Comparison of ENCODE assay signal across 17 cellular contexts in genomic region chr11:2675540-2675939, GRCh38. TPM values are rescaled to one million over a fixed set of nuclear protein-coding genes. Genes with fewer than 3 reads are reported as not detected.
A peak's percentile ranks its signal among the peaks of the same experiment; 100 is the strongest.
DNase-seq lines count a peak whose midpoint lies in the region; ATAC-seq and TF ChIP-seq lines count a peak whose summit lies in the region.
"Had no signal": no experiment of that assay in that cellular context is flagged by ENCODE, and none has a peak within 500 bp of the region (broad histone marks: within the 10 kb centered on the region; RNA-seq: fewer than 3 reads in every experiment).

No MANE protein-coding gene starts in this region.

- no peak for TF ChIP-seq CTCF in BE2C (IDR thresholded peaks at IDR 0.05; ENCODE audit: low read depth, low read length)
- TF ChIP-seq CTCF in Peyer's patch (IDR thresholded peaks at IDR 0.05): no peak
- TF ChIP-seq CTCF in heart right ventricle (IDR thresholded peaks at IDR 0.05): no peak
- no peak for TF ChIP-seq CTCF in osteoblast (IDR thresholded peaks at IDR 0.05; ENCODE audit: extremely low read depth, low read depth, low read length)

- H3K4me1 ChIP-seq in BE2C: peaks cover 4% of the 10 kb centered on the region
- no peaks in the 10 kb centered on the region for H3K4me1 ChIP-seq in Peyer's patch
- H3K4me1 ChIP-seq in heart right ventricle: peaks cover 0 to 43% (median 27%) of the 10 kb centered on the region in 9 donors
- no peaks in the 10 kb centered on the region for H3K4me1 ChIP-seq in osteoblast (ENCODE audit: insufficient read depth, low read length)
- H3K4me1 ChIP-seq: HAP-1 had no signal

- no peaks in the 10 kb centered on the region for H3K36me3 Mint-ChIP-seq in activated CD8-positive, alpha-beta memory T cell treated with anti-CD3 and anti-CD28 coated beads, Interleukin-2, amount 10 ng/mL, durations not matched to agents 7 days and 5 days

- 66 to 75% methylated on average over 7 of the region's 7 CpGs for WGBS in heart right ventricle, 2 donors

- CTCF ChIA-PET in activated CD8-positive, alpha-beta memory T cell treated with anti-CD3 and anti-CD28 coated beads, Interleukin-2, amount 10 ng/mL, durations not matched to agents 7 days and 5 days (lab: Charles Lee): no interaction called here

- no peak overlapping the region for H3K4me2 ChIP-seq in osteoblast (ENCODE audit: insufficient read depth, low read length)

- H3K9me3 ChIP-seq in BE2C: no peaks in the 10 kb centered on the region
- H3K9me3 ChIP-seq in Peyer's patch: no peaks in the 10 kb centered on the region
- no peaks in the 10 kb centered on the region for H3K9me3 ChIP-seq in heart right ventricle
- H3K9me3 ChIP-seq in osteoblast (ENCODE audit: low read depth, low read length): no peaks in the 10 kb centered on the region
- H3K9me3 ChIP-seq: HAP-1, neutrophil had no signal

- H3K79me2 ChIP-seq in osteoblast (ENCODE audit: insufficient read depth, low read length): peaks cover 78% of the 10 kb centered on the region

- no peaks in the 10 kb centered on the region for H3K4me1 Mint-ChIP-seq in activated CD8-positive, alpha-beta memory T cell treated with anti-CD3 and anti-CD28 coated beads, Interleukin-2, amount 10 ng/mL, durations not matched to agents 7 days and 5 days

- H3K36me3 ChIP-seq in BE2C (no peaks in the 10 kb centered on the region), Peyer's patch (no peaks in the 10 kb centered on the region), heart right ventricle (no peaks in the 10 kb centered on the region), osteoblast (ENCODE audit: insufficient read depth, low read length) (no peaks in the 10 kb centered on the region)
- H3K36me3 ChIP-seq: HAP-1, neutrophil had no signal

- no peak overlapping the region for H3K27ac Mint-ChIP-seq in activated CD8-positive, alpha-beta memory T cell treated with anti-CD3 and anti-CD28 coated beads, Interleukin-2, amount 10 ng/mL, durations not matched to agents 7 days and 5 days
- H3K27ac Mint-ChIP-seq: activated naive CD8-positive, alpha-beta T cell; T-helper 17 cell had no signal

- ATAC-seq in heart right ventricle (peak in 7 of 8 donors; percentile 24 to 37 (median 31)), HG02623 (IDR thresholded peaks at IDR 0.05; ENCODE audit: unreplicated experiment) (no peak)
- no peak for ATAC-seq in activated CD8-positive, alpha-beta memory T cell treated with anti-CD3 and anti-CD28 coated beads, Interleukin-2, amount 10 ng/mL, durations not matched to agents 7 days and 5 days
- ATAC-seq: activated CD4-positive, CD25-positive, alpha-beta regulatory T cell treated with anti-CD3 and anti-CD28 coated beads, Interleukin-2, amount 50 U/mL, for 24 hours; T-helper 17 cell had no signal

- no peaks in the 10 kb centered on the region for H3K9me3 Mint-ChIP-seq in activated CD8-positive, alpha-beta memory T cell treated with anti-CD3 and anti-CD28 coated beads, Interleukin-2, amount 10 ng/mL, durations not matched to agents 7 days and 5 days (ENCODE audit: low read depth)

- DNase-seq in BE2C (peak; percentile 77), Peyer's patch (peak in 2 of 3 donors; percentile 31 to 33), heart right ventricle (no peak), osteoblast (ENCODE audit: insufficient read length, low spot score, missing footprints) (peak; percentile 37), OCI-M2 (lab: John Stamatoyannopoulos, UW; ENCODE audit: unreplicated experiment) (no peak), NCI-H510A treated with DMSO at 0.1 percent for 48 hours (lab: John Stamatoyannopoulos, UW) (no peak)
- no peak for DNase-seq in activated CD8-positive, alpha-beta memory T cell treated with anti-CD3 and anti-CD28 coated beads, Interleukin-2, amount 10 ng/mL, durations not matched to agents 7 days and 5 days
- DNase-seq: NCI-H1930; NCI-H748 treated with DMSO at 0.1 percent for 48 hours; small intestine; stimulated activated naive CD4-positive, alpha-beta T cell treated with Interleukin-2 at 50 U/mL for 16 hours; T-helper 17 cell had no signal

- no peak overlapping the region for H3K4me3 Mint-ChIP-seq in activated CD8-positive, alpha-beta memory T cell treated with anti-CD3 and anti-CD28 coated beads, Interleukin-2, amount 10 ng/mL, durations not matched to agents 7 days and 5 days
- H3K4me3 Mint-ChIP-seq: activated naive CD8-positive, alpha-beta T cell; T-helper 17 cell had no signal

- H3K27me3 Mint-ChIP-seq in activated CD8-positive, alpha-beta memory T cell treated with anti-CD3 and anti-CD28 coated beads, Interleukin-2, amount 10 ng/mL, durations not matched to agents 7 days and 5 days: no peaks in the 10 kb centered on the region
- H3K27me3 Mint-ChIP-seq: activated naive CD8-positive, alpha-beta T cell; T-helper 17 cell had no signal

- H4K20me1 ChIP-seq in osteoblast (ENCODE audit: insufficient read depth, low read length): peaks cover 46% of the 10 kb centered on the region

- no peak overlapping the region for H2AFZ ChIP-seq in osteoblast (ENCODE audit: low read length)

- TF ChIP-seq POLR2A in Peyer's patch (IDR thresholded peaks at IDR 0.05): no peak

- H3K27me3 ChIP-seq in BE2C: no peaks in the 10 kb centered on the region
- no peaks in the 10 kb centered on the region for H3K27me3 ChIP-seq in Peyer's patch
- H3K27me3 ChIP-seq in heart right ventricle: no peaks in the 10 kb centered on the region
- H3K27me3 ChIP-seq in osteoblast (ENCODE audit: insufficient read depth, low read length): no peaks in the 10 kb centered on the region
- H3K27me3 ChIP-seq: neutrophil had no signal

- H3K4me3 ChIP-seq in BE2C (ENCODE audit: low read depth, low read length): no peak overlapping the region
- no peak overlapping the region for H3K4me3 ChIP-seq in Peyer's patch
- H3K4me3 ChIP-seq in heart right ventricle: no peak overlapping the region
- H3K4me3 ChIP-seq in osteoblast (ENCODE audit: insufficient read depth, low read length): no peak overlapping the region
- H3K4me3 ChIP-seq: HAP-1 had no signal

- intact Hi-C loops in heart right ventricle (cut with DNase I): loop anchor here in 1 of 10 donors (10.0 kb wide), 1 partner anchor 131 kb away; no protein-coding TSS in a partner anchor

- H3K27ac ChIP-seq in Peyer's patch (no peak overlapping the region), heart right ventricle (no peak overlapping the region), osteoblast (ENCODE audit: low read depth, low read length) (no peak overlapping the region)

RNA-seq across cellular contexts. Expression of gene KCNQ1OT1, which starts 24.3 kb away (rescaled TPM):
- 0.43 TPM for polyA plus RNA-seq in BE2C (2012; ENCODE audit: insufficient read depth, insufficient read length, low read depth)
- 1 to 10 TPM; 3.2 to 6.2 (median 4.5) TPM for total RNA-seq in Peyer's patch
- total RNA-seq in heart right ventricle: under 1 TPM; 0.28 to 0.56 (median 0.43) TPM
- under 1 TPM; 0.01 to 0.73 TPM for polyA plus RNA-seq in heart right ventricle
- total RNA-seq in osteoblast: 5.1 and 6.2 TPM in 2 replicates
- under 1 TPM; 0.33 to 0.44 TPM for total RNA-seq in activated CD8-positive, alpha-beta memory T cell treated with anti-CD3 and anti-CD28 coated beads, Interleukin-2, amount 10 ng/mL, durations not matched to agents 7 days and 5 days

Comparison
In these comparisons a context has a peak if more than half of its experiments do, and no peak if none do; other contexts are left out.
1. DNase-seq: peak in BE2C (single experiment), Peyer's patch (2 of 3) and osteoblast (single experiment); none in heart right ventricle (0 of 2), OCI-M2 (single experiment), NCI-H510A treated with DMSO at 0.1 percent for 48 hours (single experiment) and activated CD8-positive, alpha-beta memory T cell treated with anti-CD3 and anti-CD28 coated beads, Interleukin-2, amount 10 ng/mL, durations not matched to agents 7 days and 5 days (single experiment).
2. ATAC-seq: peak in heart right ventricle (7 of 8); none in HG02623 (single experiment) and activated CD8-positive, alpha-beta memory T cell treated with anti-CD3 and anti-CD28 coated beads, Interleukin-2, amount 10 ng/mL, durations not matched to agents 7 days and 5 days (single experiment).